In the genomic region with DNA sequence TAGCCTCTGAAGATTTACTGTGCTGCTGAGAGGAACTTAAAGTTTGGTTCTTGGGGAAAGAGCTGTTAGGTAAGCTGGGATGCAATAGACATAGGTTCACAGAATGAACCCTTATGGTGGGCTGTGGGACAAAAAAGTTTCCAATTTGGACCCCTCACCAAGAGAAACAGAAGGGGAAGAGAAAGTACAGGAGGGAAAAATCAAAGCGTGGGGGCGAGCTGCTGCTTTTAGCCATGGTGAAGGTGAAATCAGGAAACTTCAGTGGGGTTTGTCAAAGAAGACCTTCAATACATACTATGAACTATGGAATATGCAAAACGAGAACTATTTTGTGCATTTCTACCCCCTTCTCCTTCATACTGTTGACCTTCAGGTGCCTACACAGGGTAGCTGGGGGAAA, we compare ENCODE assay signal across 9 cellular contexts.
DNase-seq lines count a peak whose midpoint lies in the region; ATAC-seq and TF ChIP-seq lines count a peak whose summit lies in the region.
"Had no signal": no experiment of that assay in that cellular context is flagged by ENCODE, and none has a peak within 500 bp of the region (broad histone marks: within the 10 kb centered on the region; RNA-seq: fewer than 3 reads in every experiment).

No MANE protein-coding gene starts in this region.

- no peak for TF ChIP-seq CTCF in foreskin fibroblast (IDR thresholded peaks at IDR 0.05; ENCODE audit: low read depth, low read length)

- DNase-seq in central memory CD8-positive, alpha-beta T cell (ENCODE audit: low spot score in 2 of 2) = no peak
- DNase-seq in SW 1271 (lab: John Stamatoyannopoulos, UW) = no peak
- no peak for DNase-seq in GDM1 (lab: John Stamatoyannopoulos, UW)
- DNase-seq in foreskin fibroblast = no peak
- DNase-seq: NCI-H2081 had no signal

- peaks cover 16% of the 10 kb centered on the region for H3K36me3 Mint-ChIP-seq in central memory CD8-positive, alpha-beta T cell (ENCODE audit: insufficient read depth)

- H3K27ac Mint-ChIP-seq in central memory CD8-positive, alpha-beta T cell (ENCODE audit: low read depth) = peak overlapping the region; percentile 95

- H3K4me3 ChIP-seq in GM08714 (ENCODE audit: low read length) (peak overlapping the region; percentile 52; the same call in 1 of the 2 replicates), foreskin fibroblast (ENCODE audit: low read depth in 1 of 2, low read length in 2 of 2) (no peak overlapping the region)

- H3K9me3 Mint-ChIP-seq in central memory CD8-positive, alpha-beta T cell = no peaks in the 10 kb centered on the region

- peaks cover 58% of the 10 kb centered on the region for H3K4me1 Mint-ChIP-seq in central memory CD8-positive, alpha-beta T cell

- H3K4me3 Mint-ChIP-seq in central memory CD8-positive, alpha-beta T cell = peak overlapping the region; percentile 78

- no peaks in the 10 kb centered on the region for H3K27me3 Mint-ChIP-seq in central memory CD8-positive, alpha-beta T cell

- ATAC-seq in GM19463 (IDR thresholded peaks at IDR 0.05; ENCODE audit: unreplicated experiment) (peak; percentile 10), HG03159 (IDR thresholded peaks at IDR 0.05; ENCODE audit: unreplicated experiment) (peak; percentile 9)
- ATAC-seq in central memory CD8-positive, alpha-beta T cell (replicated peaks; ENCODE audit: extremely low read depth, poor library complexity, severe bottlenecking) = no peak
- ATAC-seq in activated CD4-positive, CD25-positive, alpha-beta regulatory T cell treated with anti-CD3 and anti-CD28 coated beads, Interleukin-2, amount 50 U/mL, for 24 hours = no peak

Comparison
In these comparisons a context has a peak if more than half of its experiments do, and no peak if none do; other contexts are left out.
1. ATAC-seq: peak in GM19463 (single experiment) and HG03159 (single experiment); none in central memory CD8-positive, alpha-beta T cell (single experiment) and activated CD4-positive, CD25-positive, alpha-beta regulatory T cell treated with anti-CD3 and anti-CD28 coated beads, Interleukin-2, amount 50 U/mL, for 24 hours (0 of 2).